In genomic region chr20:14477125-14477524, GRCh38 we compare ENCODE assay signal across 20 cellular contexts.
A peak's percentile ranks its signal among the peaks of the same experiment; 100 is the strongest.
DNase-seq lines count a peak whose midpoint lies in the region; ATAC-seq and TF ChIP-seq lines count a peak whose summit lies in the region.
"Had no signal": no experiment of that assay in that cellular context is flagged by ENCODE, and none has a peak within 500 bp of the region (broad histone marks: within the 10 kb centered on the region; RNA-seq: fewer than 3 reads in every experiment).

No MANE protein-coding gene starts in this region.

- no peak for TF ChIP-seq CTCF in AG09319 (IDR thresholded peaks at IDR 0.05; ENCODE audit: low read depth, low read length)
- TF ChIP-seq CTCF in glutamatergic neuron (IDR thresholded peaks at IDR 0.05; ENCODE audit: partially characterized antibody, unreplicated experiment) = no peak
- no peak for TF ChIP-seq CTCF in CD14-positive monocyte (IDR thresholded peaks at IDR 0.05)

- H3K9me3 Mint-ChIP-seq in glutamatergic neuron (ENCODE audit: unreplicated experiment) (no peaks in the 10 kb centered on the region), CD14-positive monocyte (peaks cover 0 to 11% (median 5%) of the 10 kb centered on the region in 7 donors)
- H3K9me3 Mint-ChIP-seq: memory B cell; stimulated activated memory B cell treated with anti-CD40 and anti-IgM and Interleukin-4, amounts not matched to agents 10 μg/mL and 1 μg/mL and 100 μg/mL, for 72 hours had no signal

- no peak overlapping the region for H3K4me3 Mint-ChIP-seq in glutamatergic neuron (ENCODE audit: unreplicated experiment)
- H3K4me3 Mint-ChIP-seq in CD14-positive monocyte = no peak overlapping the region
- H3K4me3 Mint-ChIP-seq: activated CD4-positive, alpha-beta memory T cell treated with anti-CD3 and anti-CD28 coated beads for 36 hours; dendritic cell treated with granulocyte-macrophage colony-stimulating factor and Interleukin-4, amounts not matched to agents 40 ng/mL and 50 ng/mL, for 4 days; HFFc6; memory B cell; stimulated activated memory B cell treated with anti-CD40 and anti-IgM and Interleukin-4, amounts not matched to agents 10 μg/mL and 1 μg/mL and 100 μg/mL, for 72 hours had no signal

- intact Hi-C loops in CD14-positive monocyte (cut with micrococcal nuclease) = no loop called here

- no peak overlapping the region for H3K27ac Mint-ChIP-seq in glutamatergic neuron (ENCODE audit: unreplicated experiment)
- H3K27ac Mint-ChIP-seq in CD14-positive monocyte = peak overlapping the region in 1 of 7 donors; percentile 31
- H3K27ac Mint-ChIP-seq: activated CD4-positive, alpha-beta memory T cell treated with anti-CD3 and anti-CD28 coated beads for 36 hours; activated T-helper 2 cell treated with anti-CD3 and anti-CD28 coated beads, Interferon-gamma antibody, Interleukin-2, Interleukin-4, amounts not matched to agents 10 μg/mL and 5 μg/mL and 100 μg/mL, durations not matched to agents 14 hours and 24 hours and 36 hours; dendritic cell treated with granulocyte-macrophage colony-stimulating factor and Interleukin-4, amounts not matched to agents 40 ng/mL and 50 ng/mL, for 4 days; HFFc6; memory B cell; stimulated activated memory B cell treated with anti-CD40 and anti-IgM and Interleukin-4, amounts not matched to agents 10 μg/mL and 1 μg/mL and 100 μg/mL, for 72 hours had no signal

- DNase-seq in AG09319 (ENCODE audit: extremely low read depth, low read depth) = peak; percentile 27
- peak; percentile 9 for DNase-seq in M059J (ENCODE audit: low read depth)
- DNase-seq in dedifferentiated amniotic fluid mesenchymal stem cell (ENCODE audit: extremely low spot score) = peak; percentile 52
- DNase-seq in kidney glomerular epithelial cell (lab: John Stamatoyannopoulos, UW) = peak; percentile 87
- DNase-seq in glutamatergic neuron = no peak
- DNase-seq in SIG-M5 treated with dmso at 0.1 percent for 504 hours (lab: John Stamatoyannopoulos, UW; ENCODE audit: unreplicated experiment) = no peak
- DNase-seq in CD14-positive monocyte (ENCODE audit: low spot score) = no peak
- DNase-seq: activated CD4-positive, alpha-beta memory T cell treated with anti-CD3 and anti-CD28 coated beads for 36 hours; HFFc6; Karpas-422; NCI-H187 treated with DMSO at 0.1 percent for 48 hours; NCI-H524; sigmoid colon had no signal

- no peaks in the 10 kb centered on the region for H3K36me3 Mint-ChIP-seq in glutamatergic neuron (ENCODE audit: unreplicated experiment)
- no peaks in the 10 kb centered on the region for H3K36me3 Mint-ChIP-seq in CD14-positive monocyte
- H3K36me3 Mint-ChIP-seq: activated CD4-positive, alpha-beta memory T cell treated with anti-CD3 and anti-CD28 coated beads for 36 hours; memory B cell; stimulated activated memory B cell treated with anti-CD40 and anti-IgM and Interleukin-4, amounts not matched to agents 10 μg/mL and 1 μg/mL and 100 μg/mL, for 72 hours had no signal

- H3K27me3 Mint-ChIP-seq in glutamatergic neuron (ENCODE audit: unreplicated experiment) = no peaks in the 10 kb centered on the region
- H3K27me3 Mint-ChIP-seq in CD14-positive monocyte (ENCODE audit: low read depth in 3 of 3) = no peaks in the 10 kb centered on the region
- H3K27me3 Mint-ChIP-seq: activated CD4-positive, alpha-beta memory T cell treated with anti-CD3 and anti-CD28 coated beads for 36 hours; dendritic cell treated with granulocyte-macrophage colony-stimulating factor and Interleukin-4, amounts not matched to agents 40 ng/mL and 50 ng/mL, for 4 days; memory B cell; stimulated activated memory B cell treated with anti-CD40 and anti-IgM and Interleukin-4, amounts not matched to agents 10 μg/mL and 1 μg/mL and 100 μg/mL, for 72 hours had no signal

- ATAC-seq in HG03460 (IDR thresholded peaks at IDR 0.05; ENCODE audit: unreplicated experiment) = no peak
- ATAC-seq: GM12878; SK-N-SH treated with all-trans-retinoic acid at 6 μM for 48 hours; stimulated activated memory B cell treated with anti-CD40 and anti-IgM and Interleukin-4, amounts not matched to agents 10 μg/mL and 1 μg/mL and 100 μg/mL, for 72 hours had no signal

- no peaks in the 10 kb centered on the region for H3K4me1 Mint-ChIP-seq in glutamatergic neuron (ENCODE audit: low read depth, unreplicated experiment)
- no peaks in the 10 kb centered on the region for H3K4me1 Mint-ChIP-seq in CD14-positive monocyte
- H3K4me1 Mint-ChIP-seq: memory B cell; stimulated activated memory B cell treated with anti-CD40 and anti-IgM and Interleukin-4, amounts not matched to agents 10 μg/mL and 1 μg/mL and 100 μg/mL, for 72 hours had no signal

Comparison
In these comparisons a context has a peak if more than half of its experiments do, and no peak if none do; other contexts are left out.
1. DNase-seq: peak in AG09319 (single experiment), M059J (single experiment), dedifferentiated amniotic fluid mesenchymal stem cell (single experiment) and kidney glomerular epithelial cell (single experiment); none in glutamatergic neuron (single experiment), SIG-M5 treated with dmso at 0.1 percent for 504 hours (single experiment) and CD14-positive monocyte (single experiment).